Comparison of ENCODE assay signal across 16 cellular contexts in the genomic region with DNA sequence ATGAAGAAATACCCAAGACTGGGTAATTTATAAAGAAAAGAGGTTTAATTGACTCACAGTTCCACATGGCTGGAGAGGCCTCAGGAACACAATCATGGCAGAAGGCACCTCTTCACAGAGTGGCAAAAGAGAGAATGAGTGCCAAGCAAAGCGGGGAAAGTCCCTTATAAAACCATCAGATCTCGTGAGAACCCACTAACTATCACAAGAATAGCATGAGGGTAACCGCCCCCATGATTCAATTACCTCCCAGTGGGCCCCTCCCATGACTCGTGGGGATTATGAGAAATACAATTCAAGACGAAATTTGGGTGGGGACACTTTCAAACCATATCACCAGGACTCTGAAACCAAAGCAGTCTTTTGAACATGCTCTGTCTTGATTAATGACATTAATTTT. TPM values are rescaled to one million over a fixed set of nuclear protein-coding genes. Genes with fewer than 3 reads are reported as not detected.
A peak's percentile ranks its signal among the peaks of the same experiment; 100 is the strongest.
DNase-seq lines count a peak whose midpoint lies in the region; ATAC-seq and TF ChIP-seq lines count a peak whose summit lies in the region.
"Had no signal": no experiment of that assay in that cellular context is flagged by ENCODE, and none has a peak within 500 bp of the region (broad histone marks: within the 10 kb centered on the region; RNA-seq: fewer than 3 reads in every experiment).

No MANE protein-coding gene starts in this region.

- BruUV-seq in mammary epithelial cell (replicated peaks; lab: Mats Ljungman, UMichigan) (no TSS peak), MCF 10A (replicated peaks; lab: Mats Ljungman, UMichigan) (no TSS peak)

- CTCF ChIA-PET in mammary epithelial cell (lab: Charles Lee; ENCODE audit: low non-redundant PET) = no interaction called here
- CTCF ChIA-PET in MCF 10A (lab: Yijun Ruan, JAX) = interaction anchor here (1.4 kb wide), 1 partner anchor 16 kb away, joined by 5 read pairs; no protein-coding TSS in a partner anchor

- no peak overlapping the region for H3K4me3 ChIP-seq in mammary epithelial cell (replicated peaks in 1 of 3; ENCODE audit: insufficient read depth in 1 of 3, low read depth in 2 of 3, low read length in 3 of 3)
- H3K4me3 ChIP-seq: lower lobe of right lung had no signal

- H3K4me2 ChIP-seq in mammary epithelial cell (ENCODE audit: insufficient read depth, low read depth, low read length) = no peak overlapping the region

- H3K27ac ChIP-seq in mammary epithelial cell (ENCODE audit: insufficient read depth, low read depth, low read length) = no peak overlapping the region
- H3K27ac ChIP-seq: lower lobe of right lung had no signal

- no peak for TF ChIP-seq CTCF in mammary epithelial cell (conservative IDR thresholded peaks at IDR 0.05 in 1 of 2, IDR thresholded peaks at IDR 0.05 in 1 of 2; ENCODE audit: extremely low read depth in 1 of 2, insufficient read depth in 1 of 2, low read depth in 1 of 2, low read length in 2 of 2)
- no peak for TF ChIP-seq CTCF in MCF 10A (IDR thresholded peaks at IDR 0.05; ENCODE audit: unreplicated experiment)

- no peaks in the 10 kb centered on the region for H4K20me1 ChIP-seq in mammary epithelial cell (ENCODE audit: insufficient read depth, low read length)

- no peaks in the 10 kb centered on the region for H3K9me3 Mint-ChIP-seq in MCF 10A (ENCODE audit: unreplicated experiment)
- peaks cover 10 to 12% of the 10 kb centered on the region in 2 donors for H3K9me3 Mint-ChIP-seq in stimulated activated naive B cell treated with anti-CD40 and anti-IgM and Interleukin-4, amounts not matched to agents 10 μg/mL and 1 μg/mL and 100 μg/mL, for 72 hours
- H3K9me3 Mint-ChIP-seq: neural crest cell had no signal

- H3K4me3 Mint-ChIP-seq in MCF 10A (ENCODE audit: unreplicated experiment) = no peak overlapping the region
- no peak overlapping the region for H3K4me3 Mint-ChIP-seq in stimulated activated naive B cell treated with anti-CD40 and anti-IgM and Interleukin-4, amounts not matched to agents 10 μg/mL and 1 μg/mL and 100 μg/mL, for 72 hours
- H3K4me3 Mint-ChIP-seq: neural crest cell had no signal

- H3K27me3 ChIP-seq in mammary epithelial cell (ENCODE audit: insufficient read depth, low read length) = no peaks in the 10 kb centered on the region

- DNase-seq in mammary epithelial cell (peak; percentile 50), MCF 10A (ENCODE audit: unreplicated experiment) (no peak), myocyte (ENCODE audit: low read depth) (peak; percentile 71), RKO (ENCODE audit: low spot score) (no peak)
- peak; percentile 36 for DNase-seq in activated CD8-positive, alpha-beta memory T cell treated with anti-CD3 and anti-CD28 coated beads, Interleukin-2, amount 50 U/mL, for 4 hours
- DNase-seq in stimulated activated naive B cell treated with anti-CD40 and anti-IgM and Interleukin-4, amounts not matched to agents 10 μg/mL and 1 μg/mL and 100 μg/mL, for 72 hours = peak; percentile 20
- DNase-seq: activated gamma-delta T cell; effector memory CD4-positive, alpha-beta T cell; lower lobe of right lung; NCI-H1048 had no signal

- peak; percentile 48 to 58 for ATAC-seq in stimulated activated naive B cell treated with anti-CD40 and anti-IgM and Interleukin-4, amounts not matched to agents 10 μg/mL and 1 μg/mL and 100 μg/mL, for 72 hours (replicated peaks)
- ATAC-seq in HG03571 (IDR thresholded peaks at IDR 0.05; ENCODE audit: unreplicated experiment) (no peak), GM18868 (IDR thresholded peaks at IDR 0.05; ENCODE audit: unreplicated experiment) (no peak)
- ATAC-seq: lower lobe of right lung, SK-N-SH treated with all-trans-retinoic acid at 6 μM for 48 hours had no signal

- H3K27ac Mint-ChIP-seq in MCF 10A (ENCODE audit: low read depth, unreplicated experiment) = no peak overlapping the region
- H3K27ac Mint-ChIP-seq in stimulated activated naive B cell treated with anti-CD40 and anti-IgM and Interleukin-4, amounts not matched to agents 10 μg/mL and 1 μg/mL and 100 μg/mL, for 72 hours = no peak overlapping the region

- no peaks in the 10 kb centered on the region for H3K36me3 ChIP-seq in mammary epithelial cell (ENCODE audit: insufficient read depth, low read length)
- H3K36me3 ChIP-seq: lower lobe of right lung had no signal

- H3K27me3 Mint-ChIP-seq in MCF 10A (ENCODE audit: insufficient read depth, unreplicated experiment) = no peaks in the 10 kb centered on the region
- peaks cover 0 to 8% of the 10 kb centered on the region in 2 donors for H3K27me3 Mint-ChIP-seq in stimulated activated naive B cell treated with anti-CD40 and anti-IgM and Interleukin-4, amounts not matched to agents 10 μg/mL and 1 μg/mL and 100 μg/mL, for 72 hours

- no peaks in the 10 kb centered on the region for H3K79me2 ChIP-seq in mammary epithelial cell (ENCODE audit: insufficient read depth, low read length)

- in situ Hi-C loops in mammary epithelial cell (cut with MboI; ENCODE audit: low sequenced_read_pairs in 2 of 2) = no loop called here

- no peaks in the 10 kb centered on the region for H3K36me3 Mint-ChIP-seq in MCF 10A (ENCODE audit: insufficient read depth, unreplicated experiment)
- H3K36me3 Mint-ChIP-seq in stimulated activated naive B cell treated with anti-CD40 and anti-IgM and Interleukin-4, amounts not matched to agents 10 μg/mL and 1 μg/mL and 100 μg/mL, for 72 hours = peaks cover 8 to 9% of the 10 kb centered on the region in 2 donors

- 57% methylated on average over 5 of the region's 5 CpGs for WGBS in mammary epithelial cell (ENCODE audit: low coverage, missing lambda C conversion rate)

- H3K4me1 Mint-ChIP-seq in MCF 10A (ENCODE audit: insufficient read depth, unreplicated experiment) = peaks cover 16% of the 10 kb centered on the region
- H3K4me1 Mint-ChIP-seq in stimulated activated naive B cell treated with anti-CD40 and anti-IgM and Interleukin-4, amounts not matched to agents 10 μg/mL and 1 μg/mL and 100 μg/mL, for 72 hours = peaks cover 25 to 40% of the 10 kb centered on the region in 2 donors
- H3K4me1 Mint-ChIP-seq: neural crest cell had no signal

- H3K4me1 ChIP-seq in mammary epithelial cell (ENCODE audit: insufficient read depth, low read length) = no peaks in the 10 kb centered on the region
- H3K4me1 ChIP-seq: lower lobe of right lung had no signal

- POLR2A ChIA-PET in MCF 10A (lab: Yijun Ruan, JAX) = no interaction called here

- intact Hi-C loops in mammary epithelial cell (cut with micrococcal nuclease) = no loop called here
- intact Hi-C loops in MCF 10A (cut with micrococcal nuclease) = no loop called here

- H3K9ac ChIP-seq in mammary epithelial cell (ENCODE audit: insufficient read depth, low read length) = no peak overlapping the region

- H3K9me3 ChIP-seq in mammary epithelial cell (replicated peaks; ENCODE audit: insufficient read depth, low read length) = no peaks in the 10 kb centered on the region
- H3K9me3 ChIP-seq: lower lobe of right lung had no signal

- dilution Hi-C loops in mammary epithelial cell (cut with HindIII; ENCODE audit: low sequenced_read_pairs) = loop anchor here (5.0 kb wide), 1 partner anchor 68 kb away; no protein-coding TSS in a partner anchor

- no peak overlapping the region for H2AFZ ChIP-seq in mammary epithelial cell (ENCODE audit: low read depth, low read length)

RNA-seq across cellular contexts. Expression of gene RTP3, which starts 7.0 kb away (rescaled TPM):
- not detected for total RNA-seq in mammary epithelial cell
- polyA plus RNA-seq in mammary epithelial cell = not detected
- not detected for polyA minus RNA-seq in mammary epithelial cell
- total RNA-seq in MCF 10A (2022) = not detected in 2 replicates
- not detected in 2 replicates for total RNA-seq in myocyte
- polyA plus RNA-seq in myocyte (2012) = not detected
- total RNA-seq: bronchial epithelial cell, H1, lower lobe of right lung, neural crest cell had no signal

RNA-seq across cellular contexts. Expression of gene LTF, which starts 40.1 kb away (rescaled TPM):
- total RNA-seq in mammary epithelial cell = 10 to 100 TPM in 1 of 2 donors, not detected in 1; 16.7 TPM
- 0.02 TPM for polyA plus RNA-seq in mammary epithelial cell
- polyA minus RNA-seq in mammary epithelial cell = not detected
- total RNA-seq in MCF 10A (2022) = not detected in 2 replicates
- 2.2 and 5.6 TPM in 2 replicates for total RNA-seq in myocyte
- 0.21 TPM for polyA plus RNA-seq in myocyte (2012)
- total RNA-seq: neural crest cell had no signal

Comparison
In these comparisons a context has a peak if more than half of its experiments do, and no peak if none do; other contexts are left out.
1. DNase-seq: peak in mammary epithelial cell (single experiment), activated CD8-positive, alpha-beta memory T cell treated with anti-CD3 and anti-CD28 coated beads, Interleukin-2, amount 50 U/mL, for 4 hours (single experiment), myocyte (single experiment) and stimulated activated naive B cell treated with anti-CD40 and anti-IgM and Interleukin-4, amounts not matched to agents 10 μg/mL and 1 μg/mL and 100 μg/mL, for 72 hours (single experiment); none in MCF 10A (single experiment) and RKO (single experiment).
2. ATAC-seq: peak in stimulated activated naive B cell treated with anti-CD40 and anti-IgM and Interleukin-4, amounts not matched to agents 10 μg/mL and 1 μg/mL and 100 μg/mL, for 72 hours (2 of 2); none in HG03571 (single experiment) and GM18868 (single experiment).